8 cellular contexts compared by ENCODE assay signal in the genomic region with DNA sequence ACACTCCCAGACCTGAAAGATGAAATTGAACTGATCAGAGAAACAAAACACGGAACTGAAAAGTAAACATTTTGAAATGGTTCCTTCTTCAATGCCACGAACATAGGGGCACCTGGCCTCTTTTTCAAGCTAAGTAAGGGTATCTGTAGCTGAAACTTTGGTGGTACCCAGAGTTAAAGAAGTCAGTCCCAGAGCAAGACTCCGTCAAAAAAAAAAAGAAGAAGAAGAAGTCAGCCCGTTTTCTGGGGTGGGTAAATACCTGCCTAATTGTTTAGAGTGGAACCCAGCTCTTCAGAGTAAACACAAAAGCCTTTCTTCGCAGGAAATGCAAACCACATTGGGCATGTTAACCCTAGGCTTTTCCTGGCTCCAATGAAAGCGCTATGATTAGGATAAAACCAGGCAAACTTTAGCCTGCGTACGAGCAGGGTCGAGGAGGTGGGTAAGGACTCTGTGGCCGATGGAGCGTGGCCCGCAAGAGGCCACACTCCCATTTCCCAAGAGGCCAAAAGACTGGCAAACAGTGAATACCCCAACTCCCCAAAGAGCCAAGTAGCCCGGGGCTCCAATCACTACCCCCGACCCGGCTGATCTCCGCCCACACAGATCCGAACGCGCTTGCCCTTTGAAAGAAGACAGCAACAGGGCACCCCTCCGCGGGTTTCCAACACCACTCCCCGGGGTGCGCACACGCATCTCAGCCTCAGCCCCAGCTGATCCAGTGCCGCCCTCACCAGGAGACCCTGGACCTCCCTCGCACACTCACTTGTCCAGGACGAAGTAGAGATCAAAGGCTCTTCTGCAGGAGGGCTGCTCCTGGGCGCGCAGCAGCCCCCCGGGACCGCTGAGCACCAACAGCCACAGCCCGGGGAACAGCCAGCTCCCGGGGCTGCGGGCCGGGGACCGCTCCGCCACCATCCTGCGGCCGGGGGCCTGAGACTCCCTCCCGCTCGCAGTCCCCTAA. TPM values are rescaled to one million over a fixed set of nuclear protein-coding genes. Genes with fewer than 3 reads are reported as not detected.
DNase-seq lines count a peak whose midpoint lies in the region; ATAC-seq and TF ChIP-seq lines count a peak whose summit lies in the region.

No MANE protein-coding gene starts in this region.

- H3K9me2 ChIP-seq in HCT116 (ENCODE audit: insufficient read depth), result no peaks in the 10 kb centered on the region

- H3K36me3 ChIP-seq in HCT116 (ENCODE audit: control insufficient read depth in 1 of 2, insufficient read depth in 2 of 2, low read length in 2 of 2), result no peaks in the 10 kb centered on the region
- H3K36me3 ChIP-seq in duodenal mucosa (ENCODE audit: control insufficient read depth in 1 of 2, insufficient read depth in 2 of 2, low read length in 2 of 2), result peaks cover 3 to 10% of the 10 kb centered on the region in 2 donors

- DNase-seq in HCT116 (ENCODE audit: low read depth, low spot score), result no peak
- DNase-seq in NB4 (ENCODE audit: low read depth), result peak; percentile 88
- DNase-seq in activated CD4-positive, alpha-beta T cell treated with anti-CD3 and anti-CD28 coated beads for 36 hours, result peak; percentile 75
- DNase-seq in medulla oblongata (ENCODE audit: extremely low spot score), result peak; percentile 14
- peak; percentile 19 to 74 for DNase-seq in stimulated activated effector memory CD8-positive, alpha-beta T cell treated with anti-CD3 and anti-CD28 coated beads, Interleukin-12 subunit alpha, Interleukin-12 subunit beta, amount 100 ng/mL, for 72 hours (ENCODE audit: low spot score in 2 of 2)
- DNase-seq in NCI-H187 (lab: John Stamatoyannopoulos, UW), result no peak

- intact Hi-C loops in HCT116 (cut with micrococcal nuclease), result no loop called here
- intact Hi-C loops in activated CD4-positive, alpha-beta T cell treated with anti-CD3 and anti-CD28 coated beads for 36 hours (cut with DNase I, micrococcal nuclease), result loop anchor here (2.0 to 5.0 kb wide), 4 partner anchors 13 to 155 kb away; no protein-coding TSS in a partner anchor

- H3K9me3 Mint-ChIP-seq in activated CD4-positive, alpha-beta T cell treated with anti-CD3 and anti-CD28 coated beads for 36 hours (ENCODE audit: low read depth), result no peaks in the 10 kb centered on the region
- H3K9me3 Mint-ChIP-seq in stimulated activated effector memory CD8-positive, alpha-beta T cell treated with anti-CD3 and anti-CD28 coated beads, Interleukin-12 subunit alpha, Interleukin-12 subunit beta, amount 100 ng/mL, for 72 hours, result no peaks in the 10 kb centered on the region

- ATAC-seq in HCT116, result peak; percentile 31
- ATAC-seq in activated CD4-positive, alpha-beta T cell treated with anti-CD3 and anti-CD28 coated beads for 36 hours, result peak; percentile 27
- ATAC-seq in stimulated activated effector memory CD8-positive, alpha-beta T cell treated with anti-CD3 and anti-CD28 coated beads, Interleukin-12 subunit alpha, Interleukin-12 subunit beta, amount 100 ng/mL, for 72 hours, result peak; percentile 45

- H3K4me3 ChIP-seq in GM12875 (ENCODE audit: low read depth, low read length) (peak overlapping the region; percentile 89), HCT116 (replicated peaks in 1 of 2; ENCODE audit: low read depth in 1 of 2, low read length in 2 of 2) (peak overlapping the region; percentile 71 to 77), NB4 (ENCODE audit: low read depth, low read length) (peak overlapping the region; percentile 80), duodenal mucosa (ENCODE audit: low read depth in 1 of 2, low read length in 2 of 2) (peak overlapping the region; percentile 82 to 93)

- H3K4me1 Mint-ChIP-seq in activated CD4-positive, alpha-beta T cell treated with anti-CD3 and anti-CD28 coated beads for 36 hours, result peaks cover 84% of the 10 kb centered on the region
- H3K4me1 Mint-ChIP-seq in stimulated activated effector memory CD8-positive, alpha-beta T cell treated with anti-CD3 and anti-CD28 coated beads, Interleukin-12 subunit alpha, Interleukin-12 subunit beta, amount 100 ng/mL, for 72 hours, result peaks cover 70% of the 10 kb centered on the region

- no peak overlapping the region for H2AFZ ChIP-seq in HCT116 (ENCODE audit: low read depth, low read length, poor library complexity, severe bottlenecking)

- peaks cover 4% of the 10 kb centered on the region for H3K27me3 Mint-ChIP-seq in activated CD4-positive, alpha-beta T cell treated with anti-CD3 and anti-CD28 coated beads for 36 hours

- H3K27ac ChIP-seq in HCT116 (ENCODE audit: low read depth, low read length), result peak overlapping the region; percentile 47; the same call in 1 of the 2 replicates
- H3K27ac ChIP-seq in duodenal mucosa (ENCODE audit: low read depth, low read length), result peak overlapping the region; percentile 91

- TF ChIP-seq POLR2A in HCT116 (IDR thresholded peaks at IDR 0.05; ENCODE audit: borderline replicate concordance, extremely low read depth, insufficient read depth, insufficient read length) (no peak), NB4 (IDR thresholded peaks at IDR 0.05; ENCODE audit: extremely low read depth, insufficient read length) (peak; percentile 29)

- CTCF ChIA-PET in HCT116 (lab: Charles Lee), result no interaction called here
- CTCF ChIA-PET in activated CD4-positive, alpha-beta T cell treated with anti-CD3 and anti-CD28 coated beads for 36 hours (lab: Charles Lee), result interaction anchor here (3.0 to 3.2 kb wide), 2 partner anchors 12 to 111 kb away, joined by 14 to 18 read pairs; no protein-coding TSS in a partner anchor

- RAD21 ChIA-PET in HCT116 (lab: Charles Lee; ENCODE audit: low non-redundant PET in 1 of 2, low total read pairs in 2 of 2, uncharacterized antibody in 2 of 2, unreplicated experiment in 2 of 2), result no interaction called here

- H3K4me2 ChIP-seq in HCT116 (ENCODE audit: low read length), result peak overlapping the region; percentile 86

- H3K9me3 ChIP-seq in HCT116 (ENCODE audit: control insufficient read depth in 1 of 2, insufficient read depth in 1 of 2, low read depth in 1 of 2, low read length in 2 of 2), result no peaks in the 10 kb centered on the region
- no peaks in the 10 kb centered on the region for H3K9me3 ChIP-seq in duodenal mucosa (ENCODE audit: control insufficient read depth in 1 of 2, low read length in 2 of 2)

- H3K36me3 Mint-ChIP-seq in activated CD4-positive, alpha-beta T cell treated with anti-CD3 and anti-CD28 coated beads for 36 hours (ENCODE audit: low read depth), result peaks cover 17% of the 10 kb centered on the region
- H3K36me3 Mint-ChIP-seq in stimulated activated effector memory CD8-positive, alpha-beta T cell treated with anti-CD3 and anti-CD28 coated beads, Interleukin-12 subunit alpha, Interleukin-12 subunit beta, amount 100 ng/mL, for 72 hours, result peaks cover 51% of the 10 kb centered on the region

- peak overlapping the region; percentile 82 for H3K27ac Mint-ChIP-seq in activated CD4-positive, alpha-beta T cell treated with anti-CD3 and anti-CD28 coated beads for 36 hours
- H3K27ac Mint-ChIP-seq in stimulated activated effector memory CD8-positive, alpha-beta T cell treated with anti-CD3 and anti-CD28 coated beads, Interleukin-12 subunit alpha, Interleukin-12 subunit beta, amount 100 ng/mL, for 72 hours, result peak overlapping the region; percentile 94

- no peak for TF ChIP-seq CTCF in GM12875 (IDR thresholded peaks at IDR 0.05; ENCODE audit: borderline replicate concordance, insufficient read depth, low read depth, low read length)
- no peak for TF ChIP-seq CTCF in HCT116 (IDR thresholded peaks at IDR 0.05 in 2 of 3, conservative IDR thresholded peaks at IDR 0.05 in 1 of 3; ENCODE audit: borderline replicate concordance in 1 of 3, insufficient read depth in 1 of 3, low read depth in 2 of 3, low read length in 2 of 3)
- TF ChIP-seq CTCF in NB4 (IDR thresholded peaks at IDR 0.05; ENCODE audit: low read depth, low read length), result no peak

- H3K27me3 ChIP-seq in HCT116 (ENCODE audit: insufficient read depth, low read length), result no peaks in the 10 kb centered on the region
- H3K27me3 ChIP-seq in duodenal mucosa (ENCODE audit: control insufficient read depth in 1 of 2, insufficient read depth in 2 of 2, low read length in 2 of 2), result no peaks in the 10 kb centered on the region

- TF ChIP-seq RAD21 in HCT116 (IDR thresholded peaks at IDR 0.05; ENCODE audit: low read depth), result no peak

- H3K4me1 ChIP-seq in HCT116 (ENCODE audit: control insufficient read depth in 1 of 2, insufficient read depth in 2 of 2, low read length in 2 of 2) (peaks cover 5 to 43% of the 10 kb centered on the region in 2 experiments), duodenal mucosa (ENCODE audit: control insufficient read depth in 1 of 2, insufficient read depth in 2 of 2, low read length in 2 of 2) (peaks cover 33 to 37% of the 10 kb centered on the region in 2 donors)

- POLR2A ChIA-PET in HCT116 (lab: Charles Lee), result no interaction called here
- POLR2A ChIA-PET in activated CD4-positive, alpha-beta T cell treated with anti-CD3 and anti-CD28 coated beads for 36 hours (lab: Charles Lee), result interaction anchor here (0.6 to 0.9 kb wide), 3 partner anchors 17 to 288 kb away, joined by 3 to 5 read pairs (median 3); no protein-coding TSS in a partner anchor

- no TSS peak for BruUV-seq in HCT116 (replicated peaks; lab: Mats Ljungman, UMichigan)

- H3K9ac ChIP-seq in HCT116 (ENCODE audit: low read length) (peak overlapping the region; percentile 65), duodenal mucosa (ENCODE audit: low read depth in 1 of 2, low read length in 2 of 2) (peak overlapping the region; percentile 62 to 89)

- H3K4me3 Mint-ChIP-seq in activated CD4-positive, alpha-beta T cell treated with anti-CD3 and anti-CD28 coated beads for 36 hours, result peak overlapping the region; percentile 80
- peak overlapping the region; percentile 92 for H3K4me3 Mint-ChIP-seq in stimulated activated effector memory CD8-positive, alpha-beta T cell treated with anti-CD3 and anti-CD28 coated beads, Interleukin-12 subunit alpha, Interleukin-12 subunit beta, amount 100 ng/mL, for 72 hours

- no peaks in the 10 kb centered on the region for H3K79me2 ChIP-seq in HCT116 (ENCODE audit: insufficient read depth, low read length)

- H4K20me1 ChIP-seq in HCT116 (ENCODE audit: insufficient read depth), result no peaks in the 10 kb centered on the region

TF ChIP-seq in HCT116, 20 proteins besides CTCF, POLR2A, EP300 and RAD21:
- TF ChIP-seq TCF7L2 (IDR thresholded peaks at IDR 0.05; ENCODE audit: borderline replicate concordance, extremely low read depth, insufficient read depth, insufficient read length) (peak; percentile 62), YY1 (IDR thresholded peaks at IDR 0.05; ENCODE audit: extremely low read depth, insufficient replicate concordance, low read depth, low read length) (no peak)
TF ChIP-seq in HCT116: peak in this region for 1.

RNA-seq across cellular contexts. Expression of a gene that starts 1.1 kb away (rescaled TPM):
- total RNA-seq in HCT116 (2021; ENCODE audit: unreplicated experiment), result 6.3 TPM
- polyA plus RNA-seq in HCT116 (2012), result 4.4 and 7.9 TPM in 2 replicates
- 1 to 10 TPM; 2.3 to 3.8 TPM for total RNA-seq in activated CD4-positive, alpha-beta T cell treated with anti-CD3 and anti-CD28 coated beads for 36 hours

Comparison
In these comparisons a context has a peak if more than half of its experiments do, and no peak if none do; other contexts are left out.
1. DNase-seq: peak in NB4 (single experiment), activated CD4-positive, alpha-beta T cell treated with anti-CD3 and anti-CD28 coated beads for 36 hours (single experiment), medulla oblongata (single experiment) and stimulated activated effector memory CD8-positive, alpha-beta T cell treated with anti-CD3 and anti-CD28 coated beads, Interleukin-12 subunit alpha, Interleukin-12 subunit beta, amount 100 ng/mL, for 72 hours (2 of 2); none in HCT116 (single experiment) and NCI-H187 (0 of 2).
2. Peak in every context shown above with its lines, with median percentiles within 50 percentile points of each other: H3K4me3 ChIP-seq and ATAC-seq.